Comparison of ENCODE assay signal across 8 cellular contexts in the genomic region with DNA sequence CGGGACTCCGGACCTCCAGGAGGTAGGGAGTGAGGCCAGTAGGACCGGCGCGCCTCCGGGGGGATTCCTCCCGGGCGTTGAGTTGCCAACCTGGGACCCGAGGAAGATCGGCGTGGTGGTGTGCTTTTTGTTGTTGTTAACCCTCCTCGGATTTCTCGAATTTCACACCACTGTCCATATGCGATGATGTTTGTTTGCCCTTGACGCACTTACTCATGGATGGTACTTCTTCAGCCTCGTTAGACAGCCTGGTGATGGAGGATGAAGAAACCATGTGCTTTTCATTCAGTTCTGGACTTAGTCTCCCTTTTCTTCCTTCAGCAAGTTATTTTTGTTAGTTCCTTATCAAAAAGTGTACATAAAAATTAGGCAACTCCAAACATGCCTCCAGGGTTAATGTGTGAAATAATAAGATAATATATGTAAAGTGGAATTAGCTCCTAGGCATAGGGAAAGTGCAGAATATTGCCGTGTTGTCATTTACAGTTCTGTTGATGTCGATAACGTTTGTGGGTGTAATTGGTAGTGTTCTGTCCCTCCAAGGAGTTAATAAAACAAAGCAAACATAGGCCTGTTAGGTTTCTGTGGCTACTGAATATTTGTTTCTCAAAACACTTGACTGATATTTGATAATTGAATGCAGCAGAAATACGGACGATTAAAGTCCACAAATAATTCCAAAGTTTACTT. TPM values are rescaled to one million over a fixed set of nuclear protein-coding genes. Genes with fewer than 3 reads are reported as not detected.
DNase-seq lines count a peak whose midpoint lies in the region; ATAC-seq and TF ChIP-seq lines count a peak whose summit lies in the region.
"Not testable (repeated sequence)": the region's sequence is repeated elsewhere in the genome, so short reads cannot be mapped to it uniquely, and the experiment has no call there.

No MANE protein-coding gene starts in this region.

- H3K27ac Mint-ChIP-seq in CD4-positive, alpha-beta memory T cell, result peak overlapping the region; percentile 97 to 99 (median 98)

- intact Hi-C loops in CD4-positive, alpha-beta memory T cell (cut with micrococcal nuclease), result loop anchor here (2.0 to 10.0 kb wide), 4 partner anchors 27 to 289 kb away; a partner anchor contains a TSS

- peak; percentile 12 for ATAC-seq in HG03135 (IDR thresholded peaks at IDR 0.05; ENCODE audit: unreplicated experiment)
- peak; percentile 1 for ATAC-seq in stimulated activated naive CD8-positive, alpha-beta T cell treated with anti-CD3 and anti-CD28 coated beads, Interleukin-15, Interleukin-2, amounts not matched to agents 100 U/mL and 50 U/mL, for 24 hours

- H3K36me3 Mint-ChIP-seq in CD4-positive, alpha-beta memory T cell, result peaks cover 0 to 38% of the 10 kb centered on the region in 2 donors

- peaks cover 25 to 59% (median 38%) of the 10 kb centered on the region in 4 donors for H3K4me1 Mint-ChIP-seq in CD4-positive, alpha-beta memory T cell

- H3K4me1 ChIP-seq in CD4-positive, alpha-beta memory T cell (ENCODE audit: insufficient read depth, low read length), result peaks cover 49% of the 10 kb centered on the region
- H3K4me1 ChIP-seq in cardiac muscle cell (ENCODE audit: low read depth) (peaks cover 15% of the 10 kb centered on the region), muscle layer of colon (ENCODE audit: insufficient read depth, low read length) (peaks cover 26% of the 10 kb centered on the region)

- CTCF ChIA-PET in CD4-positive, alpha-beta memory T cell (lab: Charles Lee; ENCODE audit: partially characterized antibody), result interaction anchor here (1.3 kb wide), 1 partner anchor 312 kb away, joined by 5 read pairs; no protein-coding TSS in a partner anchor

- TF ChIP-seq CTCF in WI38 (IDR thresholded peaks at IDR 0.05; ENCODE audit: low read depth, low read length); cardiac muscle cell (IDR thresholded peaks at IDR 0.05; ENCODE audit: low read depth, low read length): not testable (repeated sequence)

- peak overlapping the region; percentile 80 for H3K9ac ChIP-seq in muscle layer of colon (ENCODE audit: low read length)

- not testable (repeated sequence) for H3K27me3 ChIP-seq in CD4-positive, alpha-beta memory T cell (ENCODE audit: insufficient read depth, low read length); cardiac muscle cell; muscle layer of colon (ENCODE audit: control insufficient read depth in 1 of 2, insufficient read depth in 2 of 2, low read length in 2 of 2)

- H3K27ac ChIP-seq in CD4-positive, alpha-beta memory T cell (ENCODE audit: low read depth, low read length), result peak overlapping the region; percentile 96
- H3K27ac ChIP-seq in caudate nucleus (ENCODE audit: low read depth, low read length) (peak overlapping the region; percentile 100), cardiac muscle cell (peak overlapping the region; percentile 100), muscle layer of colon (ENCODE audit: low read depth, low read length) (peak overlapping the region; percentile 98)

- peak in 4 of 5 donors; percentile 10 to 27 (median 18) for DNase-seq in CD4-positive, alpha-beta memory T cell
- DNase-seq in NCI-H526 (lab: John Stamatoyannopoulos, UW), result peak; percentile 73 to 89
- DNase-seq in caudate nucleus (lab: John Stamatoyannopoulos, UW), result peak in 1 of 61 donors; percentile 76
- DNase-seq in cardiac muscle cell (ENCODE audit: low read depth in 1 of 2, low spot score in 1 of 2), result peak in 1 of 2 donors; percentile 15
- DNase-seq in stimulated activated naive CD8-positive, alpha-beta T cell treated with anti-CD3 and anti-CD28 coated beads, Interleukin-15, Interleukin-2, amounts not matched to agents 100 U/mL and 50 U/mL, for 24 hours, result not testable (repeated sequence)

- not testable (repeated sequence) for H3K27me3 Mint-ChIP-seq in CD4-positive, alpha-beta memory T cell

- not testable (repeated sequence) for H3K36me3 ChIP-seq in CD4-positive, alpha-beta memory T cell (ENCODE audit: insufficient read depth, low read length); cardiac muscle cell; muscle layer of colon (ENCODE audit: insufficient read depth, low read length)

- peak overlapping the region; percentile 47 to 99 for H3K4me3 ChIP-seq in CD4-positive, alpha-beta memory T cell (ENCODE audit: low read length in 2 of 2)
- peak overlapping the region; percentile 82 for H3K4me3 ChIP-seq in WI38 (ENCODE audit: low read depth, low read length)
- peak overlapping the region; percentile 100 for H3K4me3 ChIP-seq in cardiac muscle cell
- peak overlapping the region; percentile 77 to 95 for H3K4me3 ChIP-seq in muscle layer of colon (ENCODE audit: low read depth in 1 of 2, low read length in 2 of 2)

- POLR2A ChIA-PET in CD4-positive, alpha-beta memory T cell (lab: Charles Lee; ENCODE audit: partially characterized antibody), result interaction anchor here (0.6 to 2.3 kb wide), 20 partner anchors 8 to 322 kb away, joined by 3 to 11 read pairs (median 4); a partner anchor contains a TSS

- H3K4me3 Mint-ChIP-seq in CD4-positive, alpha-beta memory T cell, result peak overlapping the region; percentile 97 to 100 (median 99)

- not testable (repeated sequence) for H3K9me3 ChIP-seq in CD4-positive, alpha-beta memory T cell (ENCODE audit: control insufficient read depth in 1 of 2, low read length in 2 of 2); cardiac muscle cell (ENCODE audit: low read depth); muscle layer of colon (ENCODE audit: low read length)

- not testable (repeated sequence) for H3K9me3 Mint-ChIP-seq in CD4-positive, alpha-beta memory T cell

RNA-seq across cellular contexts. Expression of a gene that starts 0.9 kb away (rescaled TPM):
- total RNA-seq in CD4-positive, alpha-beta memory T cell, result 100 to 1,000 TPM; 105 to 107 TPM
- polyA plus RNA-seq in CD4-positive, alpha-beta memory T cell, result 10 to 100 TPM in 1 of 2 donors, 1 to 10 TPM in 1; 7.6 to 35.6 TPM
- 18.5 and 31.2 TPM in 2 replicates for total RNA-seq in cardiac muscle cell
- 25.9 and 27.3 TPM in 2 replicates for polyA plus RNA-seq in cardiac muscle cell

RNA-seq across cellular contexts. Expression of a gene that starts 46.5 kb away (rescaled TPM):
- total RNA-seq in CD4-positive, alpha-beta memory T cell, result 100 to 1,000 TPM; 125 to 127 TPM
- polyA plus RNA-seq in CD4-positive, alpha-beta memory T cell, result 10 to 100 TPM; 13.3 to 24.5 TPM
- 37.8 and 52.7 TPM in 2 replicates for total RNA-seq in cardiac muscle cell
- 59.8 and 70.5 TPM in 2 replicates for polyA plus RNA-seq in cardiac muscle cell
